ENCODE assay signal across 1 cellular context in the genomic region with DNA sequence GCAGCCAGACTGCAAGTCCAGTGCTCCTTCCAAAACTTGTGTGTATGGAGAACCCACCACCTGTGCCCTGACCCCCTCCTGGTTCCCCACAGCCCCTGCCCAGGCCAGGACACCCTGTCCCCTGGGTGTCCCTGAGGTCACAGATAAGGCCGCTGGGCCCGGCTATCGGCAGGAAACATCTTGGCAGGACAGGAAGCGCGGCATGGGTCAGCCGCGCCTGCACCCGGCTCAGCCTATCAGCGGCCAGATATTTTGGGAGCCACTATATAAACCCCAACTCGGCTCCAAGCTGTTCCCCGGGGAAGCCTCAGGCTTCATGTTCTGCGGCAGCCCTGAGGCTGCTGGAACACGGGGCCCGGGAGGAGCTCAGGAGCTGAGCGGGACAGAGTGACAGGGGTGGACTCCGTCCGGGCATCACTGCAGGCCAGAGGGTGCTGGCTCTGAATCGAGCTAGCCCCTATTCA.
TF ChIP-seq lines count a peak whose summit lies in the region.

No MANE protein-coding gene starts in this region.

TF ChIP-seq in HepG2, 621 proteins besides CTCF, POLR2A, EP300 and RAD21 (continued from another document):
- TF ChIP-seq, protein P1, sequence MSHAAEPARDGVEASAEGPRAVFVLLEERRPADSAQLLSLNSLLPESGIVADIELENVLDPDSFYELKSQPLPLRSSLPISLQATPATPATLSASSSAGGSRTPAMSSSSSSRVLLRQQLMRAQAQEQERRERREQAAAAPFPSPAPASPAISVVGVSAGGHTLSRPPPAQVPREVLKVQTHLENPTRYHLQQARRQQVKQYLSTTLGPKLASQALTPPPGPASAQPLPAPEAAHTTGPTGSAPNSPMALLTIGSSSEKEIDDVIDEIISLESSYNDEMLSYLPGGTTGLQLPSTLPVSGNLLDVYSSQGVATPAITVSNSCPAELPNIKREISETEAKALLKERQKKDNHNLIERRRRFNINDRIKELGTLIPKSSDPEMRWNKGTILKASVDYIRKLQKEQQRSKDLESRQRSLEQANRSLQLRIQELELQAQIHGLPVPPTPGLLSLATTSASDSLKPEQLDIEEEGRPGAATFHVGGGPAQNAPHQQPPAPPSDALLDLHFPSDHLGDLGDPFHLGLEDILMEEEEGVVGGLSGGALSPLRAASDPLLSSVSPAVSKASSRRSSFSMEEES (CRISPR knock-in tag; IDR thresholded peaks at IDR 0.05), result no peak
- TF ChIP-seq ZFAT (CRISPR knock-in tag; conservative IDR thresholded peaks at IDR 0.05) (no peak), KLF16 (CRISPR knock-in tag; IDR thresholded peaks at IDR 0.05) (no peak), MEIS2 (CRISPR knock-in tag; IDR thresholded peaks at IDR 0.05) (no peak), MBD4 (IDR thresholded peaks at IDR 0.05; ENCODE audit: borderline replicate concordance, low read length) (no peak), ZNF709 (CRISPR knock-in tag; IDR thresholded peaks at IDR 0.05) (no peak), FOXA1 (IDR thresholded peaks at IDR 0.05) (no peak), FOXA1 (CRISPR knock-in tag; IDR thresholded peaks at IDR 0.05) (no peak), ZNF207 (IDR thresholded peaks at IDR 0.05; ENCODE audit: borderline replicate concordance) (no peak)
- TF ChIP-seq, protein P2, sequence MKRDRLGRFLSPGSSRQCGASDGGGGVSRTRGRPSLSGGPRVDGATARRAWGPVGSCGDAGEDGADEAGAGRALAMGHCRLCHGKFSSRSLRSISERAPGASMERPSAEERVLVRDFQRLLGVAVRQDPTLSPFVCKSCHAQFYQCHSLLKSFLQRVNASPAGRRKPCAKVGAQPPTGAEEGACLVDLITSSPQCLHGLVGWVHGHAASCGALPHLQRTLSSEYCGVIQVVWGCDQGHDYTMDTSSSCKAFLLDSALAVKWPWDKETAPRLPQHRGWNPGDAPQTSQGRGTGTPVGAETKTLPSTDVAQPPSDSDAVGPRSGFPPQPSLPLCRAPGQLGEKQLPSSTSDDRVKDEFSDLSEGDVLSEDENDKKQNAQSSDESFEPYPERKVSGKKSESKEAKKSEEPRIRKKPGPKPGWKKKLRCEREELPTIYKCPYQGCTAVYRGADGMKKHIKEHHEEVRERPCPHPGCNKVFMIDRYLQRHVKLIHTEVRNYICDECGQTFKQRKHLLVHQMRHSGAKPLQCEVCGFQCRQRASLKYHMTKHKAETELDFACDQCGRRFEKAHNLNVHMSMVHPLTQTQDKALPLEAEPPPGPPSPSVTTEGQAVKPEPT (CRISPR knock-in tag; IDR thresholded peaks at IDR 0.05; ENCODE audit: low read depth), result no peak
